ENCODE assay signal across 24 cellular contexts in the genomic region with DNA sequence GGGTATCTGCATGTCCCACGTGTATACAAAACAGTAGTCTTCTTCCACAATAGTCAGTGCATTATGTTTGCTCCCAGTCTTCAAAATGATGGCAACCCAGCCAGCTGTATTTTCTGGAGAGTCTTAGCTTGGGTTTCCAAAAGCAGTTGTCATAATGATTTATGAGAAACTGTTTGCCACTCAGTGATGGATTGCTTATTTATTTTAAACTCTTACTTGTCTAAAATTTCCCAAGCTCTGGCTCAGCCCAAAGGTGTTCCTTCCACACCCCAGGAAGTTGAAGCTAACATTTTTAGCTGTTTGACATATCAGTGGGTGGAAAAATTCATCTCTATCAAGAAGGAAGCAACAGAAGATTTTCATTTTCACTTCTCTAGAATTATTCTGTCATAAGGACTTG.
A peak's percentile ranks its signal among the peaks of the same experiment; 100 is the strongest.
DNase-seq lines count a peak whose midpoint lies in the region; ATAC-seq, FAIRE-seq and TF ChIP-seq lines count a peak whose summit lies in the region.
"Had no signal": no experiment of that assay in that cellular context is flagged by ENCODE, and none has a peak within 500 bp of the region (broad histone marks: within the 10 kb centered on the region; RNA-seq: fewer than 3 reads in every experiment).

No MANE protein-coding gene starts in this region.

- dilution Hi-C loops in endothelial cell of umbilical vein (cut with MboI; ENCODE audit: extremely low pct_ligation_motif_present, low sequenced_read_pairs): no loop called here

- H3K27me3 ChIP-seq in GM23248 (replicated peaks; ENCODE audit: insufficient read depth): no peaks in the 10 kb centered on the region
- H3K27me3 ChIP-seq in PC-3 (ENCODE audit: low read length): no peaks in the 10 kb centered on the region
- H3K27me3 ChIP-seq in endothelial cell of umbilical vein (ENCODE audit: control insufficient read depth in 2 of 2, insufficient read depth in 2 of 2, low read length in 2 of 2): no peaks in the 10 kb centered on the region
- H3K27me3 ChIP-seq: neural progenitor cell had no signal

- WGBS in GM23248 (ENCODE audit: low coverage in 1 of 2, low lambda C conversion rate in 2 of 2, missing lambda C conversion rate in 2 of 2), 2 experiments: 57% methylated on average over 1 of the region's 1 CpG

- in situ Hi-C loops in GM23248 (cut with MboI): no loop called here

- POLR2A ChIA-PET in PC-3 (lab: Charles Lee; ENCODE audit: unreplicated experiment): no interaction called here
- POLR2A ChIA-PET in endothelial cell of umbilical vein (lab: Charles Lee): interaction anchor here (0.5 to 0.8 kb wide), 2 partner anchors 11 to 22 kb away, joined by 3 to 5 read pairs; no protein-coding TSS in a partner anchor

- H3K27ac ChIP-seq in GM23248 (peak overlapping the region; percentile 98), PC-3 (ENCODE audit: low read length) (peak overlapping the region; percentile 98), endothelial cell of umbilical vein (ENCODE audit: insufficient read depth, low read depth, low read length) (peak overlapping the region; percentile 19)
- H3K27ac ChIP-seq: neural progenitor cell, thoracic aorta, WERI-Rb-1 had no signal

- TF ChIP-seq POLR2A in endothelial cell of umbilical vein (IDR thresholded peaks at IDR 0.05; ENCODE audit: low read depth, low read length): no peak

- CTCF ChIA-PET in PC-3 (lab: Charles Lee) (interaction anchor here (0.5 to 0.6 kb wide), 2 partner anchors 36 to 48 kb away, joined by 3 read pairs; no protein-coding TSS in a partner anchor), endothelial cell of umbilical vein (lab: Charles Lee) (interaction anchor here (1.1 to 2.9 kb wide), 9 partner anchors 12 to 80 kb away, joined by 3 to 14 read pairs (median 4); a partner anchor contains a TSS)

- H3K4me1 ChIP-seq in GM23248 (ENCODE audit: insufficient read depth) (peaks cover 49% of the 10 kb centered on the region), PC-3 (ENCODE audit: insufficient read depth, low read length) (peaks cover 66% of the 10 kb centered on the region), endothelial cell of umbilical vein (ENCODE audit: control insufficient read depth, extremely low read depth, insufficient read depth, low read length) (peaks cover 39% of the 10 kb centered on the region)
- H3K4me1 ChIP-seq: neural progenitor cell had no signal

- ATAC-seq in PC-3: no peak
- no peak for ATAC-seq in sciatic nerve
- ATAC-seq in HG02870 (IDR thresholded peaks at IDR 0.05; ENCODE audit: unreplicated experiment): no peak
- ATAC-seq: activated naive CD8-positive, alpha-beta T cell treated with anti-CD3 and anti-CD28 coated beads, Interleukin-2, amount 50 U/mL, for 24 hours; Right ventricle myocardium inferior; stimulated activated naive CD8-positive, alpha-beta T cell treated with anti-CD3 and anti-CD28 coated beads, Interleukin-15, Interleukin-2, amounts not matched to agents 100 U/mL and 50 U/mL, for 24 hours had no signal

- BruUV-seq in PC-3 (replicated peaks; lab: Mats Ljungman, UMichigan): no TSS peak
- BruUV-seq in endothelial cell of umbilical vein (replicated peaks; lab: Mats Ljungman, UMichigan): no TSS peak

- H3K9me2 ChIP-seq in GM23248 (ENCODE audit: insufficient read depth) (no peaks in the 10 kb centered on the region), PC-3 (replicated peaks; ENCODE audit: low read length) (no peaks in the 10 kb centered on the region)

- H4K20me1 ChIP-seq in GM23248 (ENCODE audit: insufficient read depth): no peaks in the 10 kb centered on the region
- H4K20me1 ChIP-seq in PC-3 (ENCODE audit: low read length): no peaks in the 10 kb centered on the region
- H4K20me1 ChIP-seq in endothelial cell of umbilical vein (replicated peaks; ENCODE audit: control insufficient read depth, extremely low read depth, insufficient read depth, low read length): no peaks in the 10 kb centered on the region

- H3K9me1 ChIP-seq in endothelial cell of umbilical vein (replicated peaks; ENCODE audit: control insufficient read depth, extremely low read depth, insufficient read depth, low read length): no peaks in the 10 kb centered on the region

- no peaks in the 10 kb centered on the region for H3K9me3 ChIP-seq in GM23248 (ENCODE audit: low read depth)
- no peaks in the 10 kb centered on the region for H3K9me3 ChIP-seq in PC-3 (ENCODE audit: low read length)
- no peaks in the 10 kb centered on the region for H3K9me3 ChIP-seq in endothelial cell of umbilical vein (replicated peaks; ENCODE audit: control insufficient read depth, insufficient read depth, low read length)
- H3K9me3 ChIP-seq: thoracic aorta had no signal

- FAIRE-seq in endothelial cell of umbilical vein (lab: Jason Lieb, UNC): peak; percentile 31
- FAIRE-seq: GM12892, urothelium cell line had no signal

- H3K79me2 ChIP-seq in GM23248 (ENCODE audit: insufficient read depth) (peaks cover 82% of the 10 kb centered on the region), PC-3 (ENCODE audit: low read length) (peaks cover 50% of the 10 kb centered on the region), endothelial cell of umbilical vein (ENCODE audit: control insufficient read depth, insufficient read depth, low read length) (peaks cover 43% of the 10 kb centered on the region)

- H3K4me3 ChIP-seq in GM23248 (no peak overlapping the region), PC-3 (ENCODE audit: low read length) (no peak overlapping the region; the same call in 1 of the 2 replicates), endothelial cell of umbilical vein (replicated peaks in 1 of 3; ENCODE audit: insufficient read depth in 1 of 3, low read depth in 1 of 3, low read length in 3 of 3) (no peak overlapping the region)
- H3K4me3 ChIP-seq: neural progenitor cell, thoracic aorta had no signal

- H2AFZ ChIP-seq in GM23248 (no peak overlapping the region), PC-3 (ENCODE audit: low read length) (no peak overlapping the region), endothelial cell of umbilical vein (ENCODE audit: low read depth, low read length) (no peak overlapping the region)
- H2AFZ ChIP-seq: neural progenitor cell had no signal

- H3K36me3 ChIP-seq in GM23248 (ENCODE audit: low read depth): peaks cover 33% of the 10 kb centered on the region; the same call in 1 of the 2 replicates
- peaks cover 12% of the 10 kb centered on the region; the same call in 1 of the 2 replicates for H3K36me3 ChIP-seq in PC-3 (ENCODE audit: low read depth, low read length)
- H3K36me3 ChIP-seq in endothelial cell of umbilical vein (ENCODE audit: control insufficient read depth in 2 of 2, extremely low read depth in 1 of 2, insufficient read depth in 2 of 2, low read length in 2 of 2): peaks cover 7 to 8% of the 10 kb centered on the region in 2 experiments
- H3K36me3 ChIP-seq: neural progenitor cell, thoracic aorta had no signal

- intact Hi-C loops in PC-3 (cut with micrococcal nuclease) (no loop called here), endothelial cell of umbilical vein (cut with micrococcal nuclease) (no loop called here), sciatic nerve (cut with DNase I) (no loop called here)

- no peak for DNase-seq in GM23248
- peak; percentile 50 for DNase-seq in PC-3
- peak; percentile 29 for DNase-seq in endothelial cell of umbilical vein (ENCODE audit: low read depth, low spot score)
- DNase-seq in sciatic nerve (ENCODE audit: low spot score): peak; percentile 2
- DNase-seq in stimulated activated naive CD4-positive, alpha-beta T cell (lab: John Stamatoyannopoulos, UW): no peak
- DNase-seq in NCI-H526 (lab: John Stamatoyannopoulos, UW): no peak
- DNase-seq: activated CD4-positive, alpha-beta T cell treated with anti-CD3 and anti-CD28 coated beads for 48 hours; activated naive CD8-positive, alpha-beta T cell treated with anti-CD3 and anti-CD28 coated beads, Interleukin-2, amount 50 U/mL, for 24 hours; activated T-cell treated with anti-CD3 and anti-CD28 coated beads, Interleukin-2, amount 50 U/mL, for 48 hours; CD4-positive, alpha-beta T cell; cerebellar nuclear complex; DMS 273 treated with DMSO at 0.1 percent for 48 hours; NCI-H1105 treated with DMSO at 0.1 percent for 48 hours; NCI-H2081; NCI-H2227 treated with DMSO at 0.1 percent for 48 hours; NCI-H774; stimulated activated naive CD8-positive, alpha-beta T cell treated with anti-CD3 and anti-CD28 coated beads, Interleukin-15, Interleukin-2, amounts not matched to agents 100 U/mL and 50 U/mL, for 24 hours; WERI-Rb-1 had no signal

- TF ChIP-seq CTCF in PC-3 (conservative IDR thresholded peaks at IDR 0.05; ENCODE audit: low read depth, low read length): no peak
- no peak for TF ChIP-seq CTCF in endothelial cell of umbilical vein (IDR thresholded peaks at IDR 0.05; ENCODE audit: extremely low read depth in 1 of 2, insufficient read depth in 1 of 2, low read depth in 1 of 2, low read length in 2 of 2)

- H3F3A ChIP-seq in GM23248 (ENCODE audit: insufficient read depth) (peaks cover 69% of the 10 kb centered on the region), PC-3 (ENCODE audit: low read length, unreplicated experiment) (peaks cover 14% of the 10 kb centered on the region)

- H3K4me2 ChIP-seq in GM23248 (ENCODE audit: unreplicated experiment): no peak overlapping the region
- H3K4me2 ChIP-seq in PC-3 (ENCODE audit: low read length): peak overlapping the region; percentile 59
- no peak overlapping the region for H3K4me2 ChIP-seq in endothelial cell of umbilical vein (ENCODE audit: insufficient read depth, low read length)
- H3K4me2 ChIP-seq: neural progenitor cell had no signal

- H3K9ac ChIP-seq in GM23248 (peak overlapping the region; percentile 10; the same call in 1 of the 2 replicates), PC-3 (ENCODE audit: low read length) (peak overlapping the region; percentile 75), endothelial cell of umbilical vein (replicated peaks; ENCODE audit: extremely low read depth, insufficient read depth, low read length) (no peak overlapping the region)
- H3K9ac ChIP-seq: neural progenitor cell had no signal

TF ChIP-seq in endothelial cell of umbilical vein, 7 proteins besides CTCF, POLR2A, EP300 and RAD21:
- TF ChIP-seq JUN (IDR thresholded peaks at IDR 0.05; ENCODE audit: borderline replicate concordance, insufficient read depth, insufficient read length, low read depth): no peak
- no peak for TF ChIP-seq POLR2AphosphoS5 (IDR thresholded peaks at IDR 0.05; ENCODE audit: insufficient read depth, low read depth, low read length)
- no peak for TF ChIP-seq FOS (IDR thresholded peaks at IDR 0.05; ENCODE audit: borderline replicate concordance, insufficient read depth, low read length)
- TF ChIP-seq MYC (IDR thresholded peaks at IDR 0.05; ENCODE audit: low read depth, low read length): no peak

Comparison
In these comparisons a context has a peak if more than half of its experiments do, and no peak if none do; other contexts are left out.
1. DNase-seq: peak in PC-3 (single experiment), endothelial cell of umbilical vein (single experiment) and sciatic nerve (single experiment); none in GM23248 (single experiment), stimulated activated naive CD4-positive, alpha-beta T cell (0 of 6) and NCI-H526 (0 of 2).
2. H3K27ac ChIP-seq: peak in every context shown above with its lines; median percentile 98 in GM23248; 98 in PC-3; 19 in endothelial cell of umbilical vein.